ENCODE assay signal across 10 cellular contexts in genomic region chr10:30747633-30748032, GRCh38.
A peak's percentile ranks its signal among the peaks of the same experiment; 100 is the strongest.
DNase-seq lines count a peak whose midpoint lies in the region; ATAC-seq lines count a peak whose summit lies in the region.
"Had no signal": no experiment of that assay in that cellular context is flagged by ENCODE, and none has a peak within 500 bp of the region (broad histone marks: within the 10 kb centered on the region; RNA-seq: fewer than 3 reads in every experiment).

No MANE protein-coding gene starts in this region.

- peak; percentile 31 for ATAC-seq in GM18520 (IDR thresholded peaks at IDR 0.05; ENCODE audit: unreplicated experiment)
- ATAC-seq in HG03521 (IDR thresholded peaks at IDR 0.05; ENCODE audit: unreplicated experiment), result no peak
- ATAC-seq: gastrocnemius medialis, sciatic nerve had no signal

- DNase-seq in A172 (ENCODE audit: low spot score) (peak; percentile 79), glomerular visceral epithelial cell (ENCODE audit: extremely low spot score) (peak; percentile 22), epidermal melanocyte (ENCODE audit: insufficient read length, low spot score) (no peak), NCI-H446 (lab: John Stamatoyannopoulos, UW) (no peak), AML-193 (lab: John Stamatoyannopoulos, UW) (no peak)
- DNase-seq in activated CD4-positive, alpha-beta T cell treated with anti-CD3 and anti-CD28 coated beads, Interleukin-2, amount 50 U/mL, for 4 hours, result peak; percentile 29 to 42
- DNase-seq: gastrocnemius medialis had no signal

Comparison
In these comparisons a context has a peak if more than half of its experiments do, and no peak if none do; other contexts are left out.
1. DNase-seq: peak in A172 (single experiment), activated CD4-positive, alpha-beta T cell treated with anti-CD3 and anti-CD28 coated beads, Interleukin-2, amount 50 U/mL, for 4 hours (2 of 2) and glomerular visceral epithelial cell (single experiment); none in epidermal melanocyte (single experiment), NCI-H446 (0 of 2) and AML-193 (0 of 2).